Comparison of ENCODE assay signal across 9 cellular contexts in genomic region chr2:153873062-153874048, GRCh38. TPM values are rescaled to one million over a fixed set of nuclear protein-coding genes. Genes with fewer than 3 reads are reported as not detected.
A peak's percentile ranks its signal among the peaks of the same experiment; 100 is the strongest.
DNase-seq lines count a peak whose midpoint lies in the region; ATAC-seq and TF ChIP-seq lines count a peak whose summit lies in the region.
"Had no signal": no experiment of that assay in that cellular context is flagged by ENCODE, and none has a peak within 500 bp of the region (broad histone marks: within the 10 kb centered on the region; RNA-seq: fewer than 3 reads in every experiment).

No MANE protein-coding gene starts in this region.

- H3K4me3 Mint-ChIP-seq in glutamatergic neuron (ENCODE audit: unreplicated experiment): peak overlapping the region; percentile 99
- peak overlapping the region in 1 of 2 donors; percentile 10 for H3K4me3 Mint-ChIP-seq in stimulated activated naive B cell treated with anti-CD40 and anti-IgM and Interleukin-4, amounts not matched to agents 10 μg/mL and 1 μg/mL and 100 μg/mL, for 72 hours

- peaks cover 3% of the 10 kb centered on the region for H3K27me3 Mint-ChIP-seq in glutamatergic neuron (ENCODE audit: unreplicated experiment)
- H3K27me3 Mint-ChIP-seq in stimulated activated naive B cell treated with anti-CD40 and anti-IgM and Interleukin-4, amounts not matched to agents 10 μg/mL and 1 μg/mL and 100 μg/mL, for 72 hours: peaks cover 30 to 34% of the 10 kb centered on the region in 2 donors

- ATAC-seq in GM18505 (IDR thresholded peaks at IDR 0.05; ENCODE audit: unreplicated experiment) (no peak), HG03139 (IDR thresholded peaks at IDR 0.05; ENCODE audit: unreplicated experiment) (no peak), HG03108 (IDR thresholded peaks at IDR 0.05; ENCODE audit: unreplicated experiment) (no peak)
- no peak for ATAC-seq in stimulated activated naive B cell treated with anti-CD40 and anti-IgM and Interleukin-4, amounts not matched to agents 10 μg/mL and 1 μg/mL and 100 μg/mL, for 72 hours (replicated peaks)

- POLR2A ChIA-PET in HEK293 (lab: Yijun Ruan, JAX): no interaction called here

- H3K4me1 Mint-ChIP-seq in glutamatergic neuron (ENCODE audit: low read depth, unreplicated experiment): peaks cover 6% of the 10 kb centered on the region
- H3K4me1 Mint-ChIP-seq in stimulated activated naive B cell treated with anti-CD40 and anti-IgM and Interleukin-4, amounts not matched to agents 10 μg/mL and 1 μg/mL and 100 μg/mL, for 72 hours: peaks cover 0 to 3% of the 10 kb centered on the region in 2 donors

- DNase-seq in NCI-H774 (lab: John Stamatoyannopoulos, UW) (peak; percentile 26), glutamatergic neuron (peak; percentile 30), posterior cingulate gyrus (peak in 9 of 10 donors; percentile 10 to 85 (median 25))
- DNase-seq in stimulated activated naive B cell treated with anti-CD40 and anti-IgM and Interleukin-4, amounts not matched to agents 10 μg/mL and 1 μg/mL and 100 μg/mL, for 72 hours: no peak
- DNase-seq: GF-D8 had no signal

- CTCF ChIA-PET in HEK293 (lab: Yijun Ruan, JAX): interaction anchor here (1.0 kb wide), 1 partner anchor 17 kb away, joined by 3 read pairs; no protein-coding TSS in a partner anchor

- H3K4me3 ChIP-seq in HEK293 (ENCODE audit: low read depth, low read length): peak overlapping the region; percentile 59

- TF ChIP-seq POLR2A in GM18505 (IDR thresholded peaks at IDR 0.05; ENCODE audit: borderline replicate concordance, extremely low read depth, insufficient read depth, insufficient read length): no peak

- peaks cover 8% of the 10 kb centered on the region for H3K9me3 Mint-ChIP-seq in glutamatergic neuron (ENCODE audit: unreplicated experiment)
- peaks cover 5 to 8% of the 10 kb centered on the region in 2 donors for H3K9me3 Mint-ChIP-seq in stimulated activated naive B cell treated with anti-CD40 and anti-IgM and Interleukin-4, amounts not matched to agents 10 μg/mL and 1 μg/mL and 100 μg/mL, for 72 hours

- intact Hi-C loops in posterior cingulate gyrus (cut with DNase I): no loop called here

- H3K4me1 ChIP-seq in HEK293 (ENCODE audit: control insufficient read depth, insufficient read depth, low read length): no peaks in the 10 kb centered on the region; the same call in 1 of the 2 replicates

- H3K9me3 ChIP-seq in HEK293 (ENCODE audit: control insufficient read depth, insufficient read depth, low read depth, low read length): no peaks in the 10 kb centered on the region

- H3K27ac ChIP-seq in HEK293 (ENCODE audit: extremely low read depth, low read depth, low read length): no peak overlapping the region

- TF ChIP-seq CTCF in HEK293 (tag by site-specific recombination; IDR thresholded peaks at IDR 0.05) (no peak), glutamatergic neuron (IDR thresholded peaks at IDR 0.05; ENCODE audit: partially characterized antibody, unreplicated experiment) (no peak)

- peak overlapping the region; percentile 75 for H3K27ac Mint-ChIP-seq in glutamatergic neuron (ENCODE audit: unreplicated experiment)
- no peak overlapping the region for H3K27ac Mint-ChIP-seq in stimulated activated naive B cell treated with anti-CD40 and anti-IgM and Interleukin-4, amounts not matched to agents 10 μg/mL and 1 μg/mL and 100 μg/mL, for 72 hours

- no peaks in the 10 kb centered on the region for H3K36me3 ChIP-seq in HEK293 (ENCODE audit: control insufficient read depth in 2 of 2, insufficient read depth in 1 of 2, low read length in 2 of 2)

- H3K36me3 Mint-ChIP-seq in glutamatergic neuron (ENCODE audit: unreplicated experiment): peaks cover 4% of the 10 kb centered on the region
- H3K36me3 Mint-ChIP-seq in stimulated activated naive B cell treated with anti-CD40 and anti-IgM and Interleukin-4, amounts not matched to agents 10 μg/mL and 1 μg/mL and 100 μg/mL, for 72 hours: peaks cover 0 to 4% of the 10 kb centered on the region in 2 donors

TF ChIP-seq in HEK293, 187 proteins besides CTCF, POLR2A, EP300 and RAD21:
- TF ChIP-seq PRDM1 (tag by site-specific recombination; IDR thresholded peaks at IDR 0.05): 0 out of 2 replicates have a peak, but pooled peaks have one; percentile 20
- peak; percentile 88 for TF ChIP-seq REST (tag by site-specific recombination; IDR thresholded peaks at IDR 0.05)
- TF ChIP-seq ZNF202 (tag by site-specific recombination; IDR thresholded peaks at IDR 0.05; ENCODE audit: borderline replicate concordance): 0 out of 2 replicates have a peak, but pooled peaks have one; percentile 58
- no peak for TF ChIP-seq ZNF792 (tag by site-specific recombination; IDR thresholded peaks at IDR 0.05)

RNA-seq across cellular contexts. Expression of gene GALNT13, which starts 1.6 kb away (rescaled TPM):
- 5.5 TPM for total RNA-seq in glutamatergic neuron (ENCODE audit: unreplicated experiment)
